Comparison of ENCODE assay signal across 31 cellular contexts in the genomic region with DNA sequence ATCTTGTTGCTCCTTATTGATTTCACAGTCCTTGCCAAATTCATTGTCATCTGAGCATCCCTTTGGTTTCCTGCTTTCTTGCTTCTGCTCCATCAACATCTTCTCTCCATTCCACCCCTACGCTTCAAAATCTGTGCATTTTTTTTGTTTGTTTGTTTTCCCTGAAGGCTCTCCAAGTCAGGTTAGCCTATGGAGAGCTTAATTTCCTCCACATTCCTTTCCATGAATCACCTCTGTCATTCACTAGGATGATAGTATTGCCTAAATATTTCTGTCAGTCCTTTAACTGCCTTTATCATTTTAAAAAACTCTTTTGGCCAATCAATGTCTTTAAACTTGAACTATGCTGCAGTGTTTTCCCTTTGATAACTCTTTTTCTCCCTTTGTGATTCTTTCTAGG.
A peak's percentile ranks its signal among the peaks of the same experiment; 100 is the strongest.
DNase-seq lines count a peak whose midpoint lies in the region; ATAC-seq, FAIRE-seq and TF ChIP-seq lines count a peak whose summit lies in the region.
"Had no signal": no experiment of that assay in that cellular context is flagged by ENCODE, and none has a peak within 500 bp of the region (broad histone marks: within the 10 kb centered on the region; RNA-seq: fewer than 3 reads in every experiment).

No MANE protein-coding gene starts in this region.

- H3K4me3 ChIP-seq in RWPE2 (ENCODE audit: severe bottlenecking) (no peak overlapping the region), coronary artery (no peak overlapping the region), spleen (no peak overlapping the region)
- H3K4me3 ChIP-seq: A549, cardiac muscle cell, right lobe of liver, tibial artery had no signal

- intact Hi-C loops in spleen (cut with DNase I; ENCODE audit: low total_unique reads): no loop called here

- H3K27ac ChIP-seq in RWPE2 (ENCODE audit: poor library complexity, severe bottlenecking) (no peak overlapping the region), coronary artery (no peak overlapping the region), spleen (no peak overlapping the region)
- H3K27ac ChIP-seq: A549, cardiac muscle cell, neutrophil, right lobe of liver, tibial artery had no signal

- H3K36me3 ChIP-seq in RWPE2 (ENCODE audit: low read depth) (no peaks in the 10 kb centered on the region), spleen (no peaks in the 10 kb centered on the region)
- H3K36me3 ChIP-seq: neutrophil, tibial artery had no signal

- no peak for FAIRE-seq in HTR-8/SVneo (lab: Jason Lieb, UNC)
- FAIRE-seq: A549, GM12892, kidney had no signal

- H3K27me3 ChIP-seq in RWPE2 (ENCODE audit: insufficient read depth, poor library complexity, severe bottlenecking) (no peaks in the 10 kb centered on the region), spleen (replicated peaks in 1 of 7) (no peaks in the 10 kb centered on the region)
- H3K27me3 ChIP-seq: cardiac muscle cell, neutrophil, right lobe of liver, tibial artery had no signal

- H3K4me1 ChIP-seq in RWPE2 (ENCODE audit: insufficient read depth, poor library complexity, severe bottlenecking) (no peaks in the 10 kb centered on the region), spleen (no peaks in the 10 kb centered on the region)
- H3K4me1 ChIP-seq: A549, right lobe of liver had no signal

- H3K9me3 ChIP-seq in RWPE2 (ENCODE audit: severe bottlenecking): no peaks in the 10 kb centered on the region
- no peaks in the 10 kb centered on the region for H3K9me3 ChIP-seq in spleen
- H3K9me3 ChIP-seq: A549, neutrophil, right lobe of liver, tibial artery had no signal

- in situ Hi-C loops in KBM-7 (cut with MboI; ENCODE audit: low pct_unique_long_range_greater_than_20kb, low sequenced_read_pairs): no loop called here

- TF ChIP-seq POLR2A in spleen (IDR thresholded peaks at IDR 0.05): no peak

- 73 to 83% (median 79%) methylated on average over 1 of the region's 1 CpG for WGBS in spleen, 5 donors

- peak; percentile 65 for ATAC-seq in RWPE2 (ENCODE audit: low read depth)
- ATAC-seq: A549; activated naive CD4-positive, alpha-beta T cell treated with anti-CD3 and anti-CD28 coated beads, Interleukin-2, amount 50 U/mL, for 72 hours; Panc1; right lobe of liver had no signal

- TF ChIP-seq CTCF in RWPE2 (IDR thresholded peaks at IDR 0.05; ENCODE audit: poor library complexity, severe bottlenecking) (no peak), coronary artery (IDR thresholded peaks at IDR 0.05) (no peak), spleen (IDR thresholded peaks at IDR 0.05 in 8 of 11, conservative IDR thresholded peaks at IDR 0.05 in 3 of 11) (no peak)

- DNase-seq in AG08395 (ENCODE audit: low spot score) (peak; percentile 4), HTR-8/SVneo (ENCODE audit: insufficient read length, low spot score) (peak; percentile 20), RWPE2 (ENCODE audit: low spot score) (no peak), hepatic stellate cell (ENCODE audit: low spot score) (peak; percentile 1), NCI-H1694 treated with DMSO at 0.1 percent for 48 hours (lab: John Stamatoyannopoulos, UW) (no peak), KBM-7 (no peak), coronary artery (ENCODE audit: low spot score) (no peak), spleen (no peak)
- DNase-seq: activated CD4-positive, alpha-beta T cell treated with anti-CD3 and anti-CD28 coated beads, Interleukin-2, amount 10 ng/mL, durations not matched to agents 24 days and 14 days; activated CD8-positive, alpha-beta memory T cell treated with anti-CD3 and anti-CD28 coated beads for 24 hours; activated T-cell treated with anti-CD3 and anti-CD28 coated beads for 4 hours; CD4-positive, alpha-beta T cell; cortex of kidney; effector memory CD4-positive, alpha-beta T cell; erythroblast; H9; head of caudate nucleus; kidney; NCI-H1417; NCI-H2081 treated with DMSO at 0.1 percent for 48 hours; right lobe of liver; stimulated activated CD4-positive, alpha-beta T cell treated with anti-CD3 and anti-CD28 coated beads, Interleukin-12 subunit alpha, Interleukin-12 subunit beta, amount 100 ng/mL, for 4 hours; stimulated activated CD4-positive, alpha-beta T cell treated with anti-CD3 and anti-CD28 coated beads, Interleukin-4, amount 100 ng/mL, for 24 hours; T-helper 9 cell; tibial artery had no signal

Comparison
In these comparisons a context has a peak if more than half of its experiments do, and no peak if none do; other contexts are left out.
1. DNase-seq: peak in AG08395 (single experiment), HTR-8/SVneo (single experiment) and hepatic stellate cell (single experiment); none in RWPE2 (single experiment), NCI-H1694 treated with DMSO at 0.1 percent for 48 hours (single experiment), KBM-7 (single experiment), coronary artery (single experiment) and spleen (single experiment).